In the genomic region with DNA sequence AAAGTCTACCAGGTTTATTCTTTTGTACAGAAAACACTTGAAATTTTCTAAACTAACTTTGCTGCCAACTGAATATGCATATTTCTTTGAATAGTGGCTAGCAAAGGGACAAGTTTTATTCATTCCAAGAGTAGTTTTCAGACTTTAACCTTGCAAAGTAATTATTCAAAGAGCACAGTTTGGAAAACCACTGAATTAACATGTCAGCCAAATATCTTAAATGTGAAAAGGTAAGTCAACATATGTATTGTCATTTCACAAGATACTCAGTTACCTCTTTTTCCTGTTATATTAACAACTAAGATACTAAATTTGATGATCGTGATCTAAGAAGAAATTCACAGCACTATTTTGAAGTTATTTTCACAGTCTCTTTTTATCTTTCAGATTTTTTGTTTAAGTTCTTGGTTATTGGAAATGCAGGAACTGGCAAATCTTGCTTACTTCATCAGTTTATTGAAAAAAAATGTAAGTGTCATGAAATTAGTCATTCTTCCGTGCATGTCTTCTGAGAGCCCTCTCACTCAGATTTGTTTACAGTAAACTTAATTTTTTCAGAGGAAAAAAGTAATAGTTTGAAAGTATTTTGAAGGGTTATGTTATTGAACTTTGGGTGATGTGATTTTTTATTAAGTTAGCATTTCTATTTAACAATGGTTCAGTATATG, we compare ENCODE assay signal across 1 cellular context.
A peak's percentile ranks its signal among the peaks of the same experiment; 100 is the strongest.
TF ChIP-seq lines count a peak whose summit lies in the region.

No MANE protein-coding gene starts in this region.

TF ChIP-seq in A549, 52 proteins besides CTCF, POLR2A, EP300 and RAD21:
- peak; percentile 69 for TF ChIP-seq MAFK (IDR thresholded peaks at IDR 0.05; ENCODE audit: partially characterized antibody)
- no peak for TF ChIP-seq FOXS1 (CRISPR knock-in tag; IDR thresholded peaks at IDR 0.05)
